2 cellular contexts compared by ENCODE assay signal in genomic region chr2:237663517-237663916, GRCh38.
TF ChIP-seq lines count a peak whose summit lies in the region.

No MANE protein-coding gene starts in this region.

TF ChIP-seq in GM23338, 12 proteins besides CTCF, POLR2A, EP300 and RAD21:
- TF ChIP-seq POLR2AphosphoS5 (IDR thresholded peaks at IDR 0.05; ENCODE audit: low read depth) (no peak), EZH2phosphoT487 (IDR thresholded peaks at IDR 0.05; ENCODE audit: unreplicated experiment) (no peak), JUNB (IDR thresholded peaks at IDR 0.05; ENCODE audit: unreplicated experiment) (no peak), ZNF114 (CRISPR knock-in tag; IDR thresholded peaks at IDR 0.05) (no peak), ZNF331 (CRISPR knock-in tag; IDR thresholded peaks at IDR 0.05; ENCODE audit: low read depth) (no peak), EZH2 (IDR thresholded peaks at IDR 0.05; ENCODE audit: low read depth, unreplicated experiment) (no peak), REST (IDR thresholded peaks at IDR 0.05; ENCODE audit: unreplicated experiment) (no peak), STAT1 (IDR thresholded peaks at IDR 0.05; ENCODE audit: unreplicated experiment) (no peak), CREB1 (CRISPR knock-in tag; IDR thresholded peaks at IDR 0.05; ENCODE audit: low read depth) (no peak), ETS1 (IDR thresholded peaks at IDR 0.05) (no peak), NANOG (IDR thresholded peaks at IDR 0.05; ENCODE audit: borderline replicate concordance) (no peak), ZNF462 (CRISPR knock-in tag; IDR thresholded peaks at IDR 0.05) (no peak)

TF ChIP-seq in H1, 55 proteins besides CTCF, POLR2A, EP300 and RAD21:
- TF ChIP-seq KDM4A (IDR thresholded peaks at IDR 0.05; ENCODE audit: low read depth, low read length, severe bottlenecking) (no peak), KDM5A (IDR thresholded peaks at IDR 0.05; ENCODE audit: low read length) (no peak)
TF ChIP-seq in H1: peak in this region for 0.
